ENCODE assay signal across 8 cellular contexts in genomic region chr10:36463390-36463789, GRCh38.
"Had no signal": no experiment of that assay in that cellular context is flagged by ENCODE, and none has a peak within 500 bp of the region (broad histone marks: within the 10 kb centered on the region; RNA-seq: fewer than 3 reads in every experiment).

No MANE protein-coding gene starts in this region.

- ATAC-seq: HCT116, HepG2 had no signal

- H3K4me3 ChIP-seq: GM23248, HAP-1 had no signal

- H3K9ac ChIP-seq: GM23248 had no signal

- H3K36me3 ChIP-seq: HAP-1 had no signal

- DNase-seq: GM23248, GOT3, H7, HFFc6 had no signal

- H3K4me1 ChIP-seq: HAP-1 had no signal

- H3K27ac ChIP-seq: GM23248, HL-60 had no signal

- H3K9me3 ChIP-seq: HAP-1 had no signal
